9 cellular contexts compared by ENCODE assay signal in the genomic region with DNA sequence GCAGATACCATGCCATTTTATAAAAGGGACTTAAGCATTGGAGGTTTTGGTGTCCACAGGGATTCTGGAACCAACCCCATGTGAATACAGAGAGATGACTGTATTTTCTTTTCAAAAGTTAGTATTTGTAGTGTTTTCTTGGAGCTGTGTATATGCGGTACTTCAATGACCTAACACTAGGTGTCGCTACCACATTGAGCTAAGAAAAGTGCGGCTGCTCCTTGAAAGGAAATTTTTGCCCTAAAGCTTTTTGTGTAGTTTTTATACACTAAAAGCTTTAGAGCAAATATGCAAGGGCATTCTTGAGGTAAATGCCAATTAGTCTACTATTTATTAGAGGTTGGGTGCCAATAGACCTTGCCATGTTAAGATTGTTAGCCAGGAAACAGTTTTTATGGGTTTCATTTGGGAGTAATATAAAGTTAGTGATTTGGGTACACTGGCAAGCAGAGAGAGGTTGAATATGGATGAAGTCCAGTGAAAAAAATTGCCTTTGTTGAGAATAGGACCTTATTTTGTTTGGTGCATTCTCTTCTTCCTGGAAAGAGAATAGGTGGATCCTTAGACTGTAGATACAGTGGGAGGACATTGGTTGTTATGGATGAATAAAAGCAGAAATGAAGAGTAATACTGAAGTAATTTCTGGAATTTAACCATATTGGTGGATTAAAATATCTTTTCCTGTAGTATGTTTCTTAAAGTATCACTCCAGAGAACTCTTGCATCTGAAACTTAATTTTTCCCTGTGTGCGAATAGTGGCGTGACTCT. TPM values are rescaled to one million over a fixed set of nuclear protein-coding genes. Genes with fewer than 3 reads are reported as not detected.
DNase-seq lines count a peak whose midpoint lies in the region; ATAC-seq and TF ChIP-seq lines count a peak whose summit lies in the region.
"Had no signal": no experiment of that assay in that cellular context is flagged by ENCODE, and none has a peak within 500 bp of the region (broad histone marks: within the 10 kb centered on the region; RNA-seq: fewer than 3 reads in every experiment).

No MANE protein-coding gene starts in this region.

- no TSS peak for BruUV-seq in Panc1 (replicated peaks; lab: Mats Ljungman, UMichigan)

- no peak for ATAC-seq in Panc1

- no peak overlapping the region for H3K27ac ChIP-seq in Panc1 (ENCODE audit: low read length)
- H3K27ac ChIP-seq: BLaER1 treated with 17β-estradiol and CSF1 and Interleukin-3, amounts not matched to agents 10 nM and 100 nM had no signal

- H3K9me3 ChIP-seq in Panc1 (ENCODE audit: control insufficient read depth, insufficient read depth, low read depth, low read length): no peaks in the 10 kb centered on the region
- H3K9me3 ChIP-seq: BLaER1 treated with 17β-estradiol and CSF1 and Interleukin-3, amounts not matched to agents 10 nM and 100 nM had no signal

- TF ChIP-seq CTCF in Panc1 (IDR thresholded peaks at IDR 0.05): peak; percentile 73; the same call in 1 of the 2 replicates

- no peaks in the 10 kb centered on the region for H3K27me3 ChIP-seq in Panc1 (ENCODE audit: control insufficient read depth, insufficient read depth, low read length)
- H3K27me3 ChIP-seq: BLaER1 treated with 17β-estradiol and CSF1 and Interleukin-3, amounts not matched to agents 10 nM and 100 nM had no signal

- H3K36me3 ChIP-seq in Panc1 (ENCODE audit: control insufficient read depth, insufficient read depth, low read length): no peaks in the 10 kb centered on the region
- H3K36me3 ChIP-seq: BLaER1 treated with 17β-estradiol and CSF1 and Interleukin-3, amounts not matched to agents 10 nM and 100 nM had no signal

- no peaks in the 10 kb centered on the region for H3K4me1 ChIP-seq in Panc1 (ENCODE audit: control insufficient read depth, insufficient read depth, low read length)
- H3K4me1 ChIP-seq: BLaER1 treated with 17β-estradiol and CSF1 and Interleukin-3, amounts not matched to agents 10 nM and 100 nM had no signal

- in situ Hi-C loops in Panc1 (cut with HindIII; ENCODE audit: low pct_unique_long_range_greater_than_20kb, low sequenced_read_pairs): no loop called here

- CTCF ChIA-PET in Panc1 (lab: Charles Lee): interaction anchor here (0.5 to 1.0 kb wide), 7 partner anchors 21 to 692 kb away, joined by 3 to 7 read pairs (median 4); no protein-coding TSS in a partner anchor

- no peak overlapping the region for H3K4me3 ChIP-seq in Panc1 (ENCODE audit: low read depth in 2 of 2, low read length in 2 of 2)
- H3K4me3 ChIP-seq in skeletal muscle cell (ENCODE audit: low read depth, low read length): no peak overlapping the region
- H3K4me3 ChIP-seq: BLaER1 treated with 17β-estradiol and CSF1 and Interleukin-3, amounts not matched to agents 10 nM and 100 nM had no signal

- POLR2A ChIA-PET in Panc1 (lab: Charles Lee): no interaction called here

- peak; percentile 59 for DNase-seq in NCI-H2081 (lab: John Stamatoyannopoulos, UW)
- DNase-seq in NCI-H2081 treated with DMSO at 0.1 percent for 48 hours (lab: John Stamatoyannopoulos, UW): no peak
- DNase-seq in LHCN-M2 (ENCODE audit: low read depth): peak; percentile 60
- peak; percentile 30 for DNase-seq in Panc1 (ENCODE audit: low read depth, low spot score)
- DNase-seq in astrocyte of the hippocampus (ENCODE audit: low read depth, low spot score): peak; percentile 87
- peak; percentile 44 for DNase-seq in iPS DF 4.7 (ENCODE audit: extremely low read depth, low spot score)
- peak; percentile 13 for DNase-seq in skeletal muscle cell (ENCODE audit: low read depth)
- no peak for DNase-seq in NK-92 treated with Interleukin-12 subunit alpha and Interleukin-12 subunit beta, amount 100 ng/mL, for 24 hours (lab: John Stamatoyannopoulos, UW)

- intact Hi-C loops in Panc1 (cut with micrococcal nuclease; ENCODE audit: unreplicated experiment): no loop called here

RNA-seq across cellular contexts. Expression of a gene that starts 43.3 kb away (rescaled TPM):
- total RNA-seq in LHCN-M2 (2014; rRNA removed): 6.9 and 10.8 TPM in 2 replicates
- 8.5 TPM for polyA plus RNA-seq in LHCN-M2 (2012)
- 9.3 TPM for total RNA-seq in Panc1 (2021; ENCODE audit: unreplicated experiment)
- 9.8 TPM for polyA plus RNA-seq in Panc1 (2012; ENCODE audit: insufficient read length)

Comparison
In these comparisons a context has a peak if more than half of its experiments do, and no peak if none do; other contexts are left out.
1. DNase-seq: peak in NCI-H2081 (2 of 2), LHCN-M2 (single experiment), Panc1 (single experiment), astrocyte of the hippocampus (single experiment), iPS DF 4.7 (single experiment) and skeletal muscle cell (single experiment); none in NCI-H2081 treated with DMSO at 0.1 percent for 48 hours (single experiment) and NK-92 treated with Interleukin-12 subunit alpha and Interleukin-12 subunit beta, amount 100 ng/mL, for 24 hours (single experiment).